ENCODE assay signal across 12 cellular contexts in the genomic region with DNA sequence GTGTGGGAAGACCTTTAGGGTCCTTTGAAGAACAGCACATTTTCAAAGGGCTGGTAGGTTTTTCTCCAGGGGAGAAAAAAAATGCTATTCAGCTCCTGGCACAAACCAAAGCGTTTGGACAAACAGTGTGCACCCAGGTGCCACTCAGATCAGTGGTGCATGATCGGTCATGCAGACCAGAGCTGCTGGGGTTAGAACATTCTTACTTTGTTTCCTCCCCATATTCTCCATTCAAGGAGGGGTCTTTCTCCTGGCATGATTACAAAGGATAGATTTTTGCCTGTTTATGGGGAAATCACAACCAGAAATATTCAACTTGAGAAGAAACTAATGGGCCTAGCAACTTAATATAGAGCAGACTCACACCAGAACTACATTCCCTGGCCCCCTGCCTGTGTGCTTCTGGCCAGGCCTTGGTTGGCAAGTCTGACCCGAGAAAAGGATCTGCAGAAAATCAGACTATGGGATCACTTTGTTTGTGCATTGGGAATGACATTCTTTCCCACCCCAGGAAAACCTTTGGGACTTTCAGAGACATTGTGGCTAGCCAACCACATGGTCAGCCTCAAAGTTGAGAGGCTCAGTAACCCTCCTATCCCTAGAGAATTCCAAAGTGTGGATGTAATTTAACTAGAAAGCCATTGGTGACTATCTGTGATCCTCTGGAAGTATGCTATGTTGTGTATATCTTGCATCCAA.
A peak's percentile ranks its signal among the peaks of the same experiment; 100 is the strongest.
DNase-seq lines count a peak whose midpoint lies in the region; ATAC-seq, FAIRE-seq and TF ChIP-seq lines count a peak whose summit lies in the region.
"Had no signal": no experiment of that assay in that cellular context is flagged by ENCODE, and none has a peak within 500 bp of the region (broad histone marks: within the 10 kb centered on the region; RNA-seq: fewer than 3 reads in every experiment).

No MANE protein-coding gene starts in this region.

- TF ChIP-seq CTCF in stomach (IDR thresholded peaks at IDR 0.05): no peak
- TF ChIP-seq CTCF in mammary epithelial cell (conservative IDR thresholded peaks at IDR 0.05 in 1 of 2, IDR thresholded peaks at IDR 0.05 in 1 of 2; ENCODE audit: extremely low read depth in 1 of 2, insufficient read depth in 1 of 2, low read depth in 1 of 2, low read length in 2 of 2): no peak

- no peak overlapping the region for H2AFZ ChIP-seq in mammary epithelial cell (ENCODE audit: low read depth, low read length)

- intact Hi-C loops in stomach (cut with DNase I; ENCODE audit: low total_unique reads): no loop called here
- intact Hi-C loops in mammary epithelial cell (cut with micrococcal nuclease): no loop called here

- no TSS peak for BruUV-seq in mammary epithelial cell (replicated peaks; lab: Mats Ljungman, UMichigan)

- 26 to 43% (median 31%) methylated on average over 3 of the region's 3 CpGs for WGBS in stomach, 5 donors
- 69% methylated on average over 3 of the region's 3 CpGs for WGBS in mammary epithelial cell (ENCODE audit: low coverage, missing lambda C conversion rate)

- no peaks in the 10 kb centered on the region for H3K79me2 ChIP-seq in mammary epithelial cell (ENCODE audit: insufficient read depth, low read length)

- no peak overlapping the region for H3K4me2 ChIP-seq in mammary epithelial cell (ENCODE audit: insufficient read depth, low read depth, low read length)

- CTCF ChIA-PET in mammary epithelial cell (lab: Charles Lee; ENCODE audit: low non-redundant PET): no interaction called here

- peaks cover 0 to 5% (median 0%) of the 10 kb centered on the region in 4 donors for H3K36me3 ChIP-seq in stomach
- no peaks in the 10 kb centered on the region for H3K36me3 ChIP-seq in mammary epithelial cell (ENCODE audit: insufficient read depth, low read length)
- H3K36me3 ChIP-seq: BE2C had no signal

- in situ Hi-C loops in mammary epithelial cell (cut with MboI; ENCODE audit: low sequenced_read_pairs in 2 of 2): no loop called here

- no peak for TF ChIP-seq EP300 in stomach (IDR thresholded peaks at IDR 0.05)

- no peak for TF ChIP-seq POLR2A in GM12891 (IDR thresholded peaks at IDR 0.05; ENCODE audit: low read depth, low read length)
- no peak for TF ChIP-seq POLR2A in stomach (IDR thresholded peaks at IDR 0.05)

- dilution Hi-C loops in mammary epithelial cell (cut with HindIII; ENCODE audit: low sequenced_read_pairs): no loop called here

- peak overlapping the region in 4 of 5 donors; percentile 1 to 55 (median 14) for H3K27ac ChIP-seq in stomach
- no peak overlapping the region for H3K27ac ChIP-seq in mammary epithelial cell (ENCODE audit: insufficient read depth, low read depth, low read length)

- H3K9ac ChIP-seq in mammary epithelial cell (ENCODE audit: insufficient read depth, low read length): no peak overlapping the region

- DNase-seq in GM12891 (ENCODE audit: insufficient read length, low spot score) (no peak), cerebellar cortex (ENCODE audit: low spot score) (peak; percentile 34), left kidney (ENCODE audit: low read depth, low spot score) (peak; percentile 42), stomach (no peak), mammary epithelial cell (no peak)
- DNase-seq: BE2C; NCI-H146; NCI-H2227 treated with DMSO at 0.1 percent for 48 hours; nucleus accumbens; stimulated activated naive CD4-positive, alpha-beta T cell had no signal

- H3K9me3 ChIP-seq in stomach (no peaks in the 10 kb centered on the region), mammary epithelial cell (replicated peaks; ENCODE audit: insufficient read depth, low read length) (no peaks in the 10 kb centered on the region)
- H3K9me3 ChIP-seq: BE2C had no signal

- H3K27me3 ChIP-seq in stomach (no peaks in the 10 kb centered on the region), mammary epithelial cell (ENCODE audit: insufficient read depth, low read length) (no peaks in the 10 kb centered on the region)

- no peak for ATAC-seq in GM21381 (IDR thresholded peaks at IDR 0.05; ENCODE audit: unreplicated experiment)
- no peak for ATAC-seq in HG02840 (IDR thresholded peaks at IDR 0.05; ENCODE audit: low FRiP score, unreplicated experiment)

- H3K4me3 ChIP-seq in stomach (peak overlapping the region in 3 of 4 donors; percentile 3 to 31 (median 30)), mammary epithelial cell (replicated peaks in 1 of 3; ENCODE audit: insufficient read depth in 1 of 3, low read depth in 2 of 3, low read length in 3 of 3) (no peak overlapping the region)

- peaks cover 0 to 23% (median 19%) of the 10 kb centered on the region in 4 donors for H3K4me1 ChIP-seq in stomach
- H3K4me1 ChIP-seq in mammary epithelial cell (ENCODE audit: insufficient read depth, low read length): no peaks in the 10 kb centered on the region
- H3K4me1 ChIP-seq: BE2C had no signal

- FAIRE-seq in GM12891 (lab: Jason Lieb, UNC): peak; percentile 9

- H4K20me1 ChIP-seq in mammary epithelial cell (ENCODE audit: insufficient read depth, low read length): no peaks in the 10 kb centered on the region

TF ChIP-seq in GM12891, 5 proteins besides CTCF, POLR2A, EP300 and RAD21:
- TF ChIP-seq POU2F2 (IDR thresholded peaks at IDR 0.05; ENCODE audit: low read depth, low read length): no peak
- no peak for TF ChIP-seq PAX5 (IDR thresholded peaks at IDR 0.05; ENCODE audit: insufficient read depth, low read length, severe bottlenecking)
- TF ChIP-seq SPI1 (IDR thresholded peaks at IDR 0.05; ENCODE audit: low read depth, low read length): no peak
- TF ChIP-seq POLR2AphosphoS5 (IDR thresholded peaks at IDR 0.05; ENCODE audit: low read depth, low read length): no peak
- TF ChIP-seq TAF1 (IDR thresholded peaks at IDR 0.05; ENCODE audit: low read depth, low read length): no peak

Comparison
In these comparisons a context has a peak if more than half of its experiments do, and no peak if none do; other contexts are left out.
1. DNase-seq: peak in cerebellar cortex (single experiment) and left kidney (single experiment); none in GM12891 (single experiment), stomach (single experiment) and mammary epithelial cell (single experiment).
2. H3K4me3 ChIP-seq: peak in stomach (3 of 4); none in mammary epithelial cell (0 of 3).